Comparison of ENCODE assay signal across 37 cellular contexts in the genomic region with DNA sequence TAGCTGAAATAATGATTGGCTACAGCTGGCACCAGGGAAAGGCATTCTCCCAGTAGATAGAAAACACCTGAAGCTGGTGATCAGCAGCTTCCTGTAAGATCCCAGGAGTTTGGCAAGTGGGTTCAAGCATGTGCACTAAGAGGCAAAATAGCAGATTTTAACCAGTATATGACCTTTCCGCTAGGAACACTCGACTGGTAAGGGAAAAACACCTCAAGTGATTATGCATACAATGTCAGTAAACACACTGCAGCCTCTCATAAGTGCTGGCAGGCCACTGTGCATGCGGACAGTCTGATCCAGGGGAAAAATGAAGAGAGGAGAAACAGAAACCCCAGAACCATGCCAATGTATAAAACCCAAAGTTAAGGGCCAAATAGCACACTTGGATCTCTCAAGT. TPM values are rescaled to one million over a fixed set of nuclear protein-coding genes. Genes with fewer than 3 reads are reported as not detected.
"Had no signal": no experiment of that assay in that cellular context is flagged by ENCODE, and none has a peak within 500 bp of the region (broad histone marks: within the 10 kb centered on the region; RNA-seq: fewer than 3 reads in every experiment).

No MANE protein-coding gene starts in this region.

- H3K36me3 ChIP-seq: ascending aorta, cardiac muscle cell, MG63, WERI-Rb-1 had no signal

- H3K4me1 Mint-ChIP-seq: activated naive CD8-positive, alpha-beta T cell treated with anti-CD3 and anti-CD28 coated beads for 36 hours; activated T-helper 17 cell treated with anti-CD3 and anti-CD28 coated beads, Interleukin-2, amount 50 U/mL, for 72 hours; central memory CD8-positive, alpha-beta T cell had no signal

- H3K27me3 ChIP-seq: ascending aorta, cardiac muscle cell, MG63 had no signal

- H3K4me3 ChIP-seq: ascending aorta, cardiac muscle cell, MG63, PC-9 had no signal

- H3K27ac Mint-ChIP-seq: activated CD8-positive, alpha-beta T cell treated with anti-CD3 and anti-CD28 coated beads for 36 hours; activated naive CD8-positive, alpha-beta T cell treated with anti-CD3 and anti-CD28 coated beads for 36 hours; activated T-cell treated with anti-CD3 and anti-CD28 coated beads, Interleukin-2, amount 50 U/mL, for 72 hours; activated T-helper 17 cell treated with anti-CD3 and anti-CD28 coated beads, Interleukin-2, amount 50 U/mL, for 72 hours had no signal

- H3K4me1 ChIP-seq: ascending aorta had no signal

- ATAC-seq: activated CD8-positive, alpha-beta T cell treated with anti-CD3 and anti-CD28 coated beads for 36 hours; activated T-cell treated with anti-CD3 and anti-CD28 coated beads, Interleukin-2, amount 50 U/mL, for 72 hours; activated T-helper 17 cell treated with anti-CD3 and anti-CD28 coated beads, Interleukin-2, amount 50 U/mL, for 72 hours; Right ventricle myocardium inferior had no signal

- DNase-seq: activated CD4-positive, alpha-beta T cell treated with anti-CD3 and anti-CD28 coated beads for 1 hour; activated CD4-positive, alpha-beta T cell treated with anti-CD3 and anti-CD28 coated beads for 48 hours; activated CD4-positive, alpha-beta T cell treated with anti-CD3 and anti-CD28 coated beads, Interleukin-2, amount 50 U/mL, for 4 hours; activated CD4-positive, CD25-positive, alpha-beta regulatory T cell; activated CD8-positive, alpha-beta T cell treated with anti-CD3 and anti-CD28 coated beads for 36 hours; activated effector memory CD4-positive, alpha-beta T cell treated with anti-CD3 and anti-CD28 coated beads, Interleukin-2, amount 50 U/mL, for 16 hours; activated naive CD4-positive, alpha-beta T cell; activated naive CD4-positive, alpha-beta T cell treated with anti-CD3 and anti-CD28 coated beads, Interleukin-2, amount 50 U/mL, for 16 hours; activated naive CD8-positive, alpha-beta T cell treated with anti-CD3 and anti-CD28 coated beads for 36 hours; activated T-cell treated with anti-CD3 and anti-CD28 coated beads, Interleukin-2, amount 50 U/mL, for 1 hour; activated T-cell treated with anti-CD3 and anti-CD28 coated beads, Interleukin-2, amount 50 U/mL, for 72 hours; amniotic stem cell; Kasumi-1; KG1; MG63; NCI-H1048; NCI-H1105 treated with DMSO at 0.1 percent for 48 hours; NCI-H1436; NCI-H1694; NCI-H1930; NCI-H226; NCI-H446 treated with DMSO at 0.1 percent for 48 hours; NCI-H526; NCI-H748 treated with DMSO at 0.1 percent for 48 hours; NK-92 treated with Interleukin-12 subunit alpha and Interleukin-12 subunit beta, amount 100 ng/mL, for 24 hours; PC-9; SIG-M5; SW 1271; T-helper 1 cell; T1000 had no signal

- H3K27me3 Mint-ChIP-seq: activated T-helper 17 cell treated with anti-CD3 and anti-CD28 coated beads, Interleukin-2, amount 50 U/mL, for 72 hours had no signal

- H3K9me3 ChIP-seq: ascending aorta, MG63 had no signal

- H3K27ac ChIP-seq: ascending aorta, cardiac muscle cell, PC-9, RWPE1, WERI-Rb-1 had no signal

- H3K36me3 Mint-ChIP-seq: activated naive CD8-positive, alpha-beta T cell treated with anti-CD3 and anti-CD28 coated beads for 36 hours had no signal

- H3K9me3 Mint-ChIP-seq: activated CD8-positive, alpha-beta T cell treated with anti-CD3 and anti-CD28 coated beads for 36 hours; activated naive CD8-positive, alpha-beta T cell treated with anti-CD3 and anti-CD28 coated beads for 36 hours; activated T-cell treated with anti-CD3 and anti-CD28 coated beads, Interleukin-2, amount 50 U/mL, for 72 hours; activated T-helper 17 cell treated with anti-CD3 and anti-CD28 coated beads, Interleukin-2, amount 50 U/mL, for 72 hours; central memory CD8-positive, alpha-beta T cell had no signal

- H3K4me3 Mint-ChIP-seq: activated CD8-positive, alpha-beta T cell treated with anti-CD3 and anti-CD28 coated beads for 36 hours; activated naive CD8-positive, alpha-beta T cell treated with anti-CD3 and anti-CD28 coated beads for 36 hours; activated T-cell treated with anti-CD3 and anti-CD28 coated beads, Interleukin-2, amount 50 U/mL, for 72 hours; activated T-helper 17 cell treated with anti-CD3 and anti-CD28 coated beads, Interleukin-2, amount 50 U/mL, for 72 hours; central memory CD8-positive, alpha-beta T cell had no signal

RNA-seq across cellular contexts. Expression of a gene that starts 49.0 kb away (rescaled TPM):
- total RNA-seq: PC-9 had no signal
